In genomic region chr4:169314906-169315305, GRCh38 we compare ENCODE assay signal across 8 cellular contexts. TPM values are rescaled to one million over a fixed set of nuclear protein-coding genes. Genes with fewer than 3 reads are reported as not detected.
DNase-seq lines count a peak whose midpoint lies in the region; ATAC-seq, FAIRE-seq and TF ChIP-seq lines count a peak whose summit lies in the region.

No MANE protein-coding gene starts in this region.

- H4K5ac ChIP-seq in IMR-90 (ENCODE audit: low read depth, low read length), result peak overlapping the region; percentile 12; the same call in 1 of the 2 replicates

- 0% methylated on average over 4 of the region's 8 CpGs; no CpG with 5 or more reads in 1 of the 2 experiments for WGBS in IMR-90 (ENCODE audit: extremely low coverage in 2 of 2, insufficient read length in 1 of 2), 2 experiments
- 5 to 26% (median 9%) methylated on average over 8 of the region's 8 CpGs for WGBS in stomach, 5 donors

- peaks cover 0 to 4% of the 10 kb centered on the region in 2 experiments; a peak in 1 of 4 replicates for H3K79me1 ChIP-seq in IMR-90 (ENCODE audit: low read depth in 1 of 2, low read length in 2 of 2)

- H3K9ac ChIP-seq in IMR-90 (ENCODE audit: low read depth, low read length) (no peak overlapping the region), SK-N-MC (ENCODE audit: insufficient read length) (peak overlapping the region; percentile 34)

- in situ Hi-C loops in IMR-90 (cut with MboI; ENCODE audit: low sequenced_read_pairs), result no loop called here

- H3K9me3 ChIP-seq in IMR-90 (ENCODE audit: control insufficient read depth, insufficient read depth, low read length) (no peaks in the 10 kb centered on the region), SK-N-MC (ENCODE audit: low read depth, low read length) (no peaks in the 10 kb centered on the region), stomach (no peaks in the 10 kb centered on the region)

- peak overlapping the region; percentile 13 for H2BK5ac ChIP-seq in IMR-90 (ENCODE audit: low read depth, low read length, poor library complexity, severe bottlenecking)

- H3K23ac ChIP-seq in IMR-90 (ENCODE audit: low read depth, low read length), result no peak overlapping the region

- H3K36me3 ChIP-seq in IMR-90 (ENCODE audit: control insufficient read depth, insufficient read depth, low read length) (no peaks in the 10 kb centered on the region), SK-N-MC (ENCODE audit: insufficient read depth, low read length) (no peaks in the 10 kb centered on the region), stomach (no peaks in the 10 kb centered on the region)

- H3K4ac ChIP-seq in IMR-90 (ENCODE audit: low read depth, low read length), result peak overlapping the region; percentile 24; the same call in 1 of the 2 replicates

- no peak overlapping the region for H2BK15ac ChIP-seq in IMR-90 (ENCODE audit: low read depth, low read length)

- peak overlapping the region; percentile 2; the same call in 1 of the 2 replicates for H4K91ac ChIP-seq in IMR-90 (ENCODE audit: insufficient read depth, low read depth, low read length)

- H3K27ac ChIP-seq in IMR-90 (ENCODE audit: insufficient read depth, low read length) (no peak overlapping the region), SK-N-MC (peak overlapping the region; percentile 38; the same call in 1 of the 2 replicates), stomach (peak overlapping the region in 4 of 5 donors; percentile 53 to 71 (median 64))

- peak overlapping the region in 1 of 2 experiments; percentile 53; a peak in 1 of 4 replicates for H4K8ac ChIP-seq in IMR-90 (ENCODE audit: low read depth in 2 of 2, low read length in 2 of 2)

- H3K9me1 ChIP-seq in IMR-90 (ENCODE audit: insufficient read depth, low read length), result peaks cover 8% of the 10 kb centered on the region

- no peak for TF ChIP-seq RAD21 in IMR-90 (IDR thresholded peaks at IDR 0.05; ENCODE audit: low read length)

- peak overlapping the region; percentile 52; the same call in 1 of the 2 replicates for H2BK120ac ChIP-seq in IMR-90 (ENCODE audit: low read depth, low read length)

- H3K27me3 ChIP-seq in IMR-90 (ENCODE audit: control insufficient read depth, insufficient read depth, low read length) (no peaks in the 10 kb centered on the region), stomach (no peaks in the 10 kb centered on the region)

- H2AK5ac ChIP-seq in IMR-90 (ENCODE audit: low read depth, low read length), result no peak overlapping the region

- no peak overlapping the region; the same call in 1 of the 2 replicates for H3K14ac ChIP-seq in IMR-90 (replicated peaks; ENCODE audit: low read depth, low read length)

- no peak overlapping the region for H3K4me3 ChIP-seq in IMR-90 (ENCODE audit: insufficient read depth, low read depth, low read length)
- peak overlapping the region; percentile 68 for H3K4me3 ChIP-seq in SK-N-MC
- no peak overlapping the region for H3K4me3 ChIP-seq in stomach

- H2AK9ac ChIP-seq in IMR-90 (replicated peaks; ENCODE audit: low read depth, low read length, poor library complexity), result no peak overlapping the region

- peak overlapping the region; percentile 67 for H3K4me2 ChIP-seq in IMR-90 (ENCODE audit: low read depth, low read length)

- no peak overlapping the region; the same call in 1 of the 2 replicates for H3K56ac ChIP-seq in IMR-90 (ENCODE audit: extremely low read depth, insufficient read depth, low read length)

- intact Hi-C loops in IMR-90 (cut with micrococcal nuclease) (loop anchor here (2.0 to 5.0 kb wide), 2 partner anchors 43 to 172 kb away; partner anchors contain the start of gene SH3RF1), left cardiac atrium (cut with DNase I) (no loop called here), stomach (cut with DNase I; ENCODE audit: low total_unique reads) (no loop called here)

- ATAC-seq in IMR-90 (ENCODE audit: low read depth), result peak; percentile 8; the same call in 1 of the 2 replicates
- ATAC-seq in left cardiac atrium, result peak; percentile 72 to 73

- H2AFZ ChIP-seq in IMR-90 (replicated peaks; ENCODE audit: low read length, poor library complexity), result peak overlapping the region; percentile 68

- H3K4me1 ChIP-seq in IMR-90 (ENCODE audit: control insufficient read depth, insufficient read depth, low read length) (peaks cover 8% of the 10 kb centered on the region), stomach (peaks cover 20 to 52% (median 30%) of the 10 kb centered on the region in 4 donors)

- dilution Hi-C loops in IMR-90 (cut with HindIII; ENCODE audit: low sequenced_read_pairs, unreplicated experiment), result no loop called here

- TF ChIP-seq POLR2A in IMR-90 (IDR thresholded peaks at IDR 0.05; ENCODE audit: low read depth, low read length), result no peak
- no peak for TF ChIP-seq POLR2A in stomach (IDR thresholded peaks at IDR 0.05)
- no peak for TF ChIP-seq POLR2A in H54 (IDR thresholded peaks at IDR 0.05; ENCODE audit: low read depth, low read length)
- TF ChIP-seq POLR2A in GM12891 (IDR thresholded peaks at IDR 0.05; ENCODE audit: low read depth, low read length), result no peak

- CTCF ChIA-PET in IMR-90 (lab: Yijun Ruan, JAX), result no interaction called here

- H2BK20ac ChIP-seq in IMR-90 (ENCODE audit: low read depth, low read length), result 0 out of 2 replicates have a peak overlapping the region, but pooled peaks have one; percentile 36

- no peak for FAIRE-seq in H54 (lab: Jason Lieb, UNC)
- FAIRE-seq in GM12891 (lab: Jason Lieb, UNC), result no peak

- no TSS peak for BruUV-seq in IMR-90 (replicated peaks; lab: Mats Ljungman, UMichigan)

- TF ChIP-seq CTCF in IMR-90 (conservative IDR thresholded peaks at IDR 0.05; ENCODE audit: low read depth, low read length) (no peak), stomach (IDR thresholded peaks at IDR 0.05) (no peak)

- 0 out of 2 replicates have a peak overlapping the region, but pooled peaks have one; percentile 27 for H3K18ac ChIP-seq in IMR-90 (ENCODE audit: low read depth, low read length)

- H4K20me1 ChIP-seq in IMR-90 (ENCODE audit: insufficient read depth, low read length), result no peaks in the 10 kb centered on the region

- POLR2A ChIA-PET in IMR-90 (lab: Charles Lee; ENCODE audit: unreplicated experiment), result interaction anchor here (0.5 to 0.6 kb wide), 2 partner anchors 31 to 42 kb away, joined by 3 to 7 read pairs; no protein-coding TSS in a partner anchor

- no peak for TF ChIP-seq EP300 in stomach (IDR thresholded peaks at IDR 0.05)

- DNase-seq in IMR-90 (peak; percentile 70), SK-N-MC (ENCODE audit: low read depth, low spot score) (no peak), left cardiac atrium (peak; percentile 71), stomach (peak; percentile 92), H54 (ENCODE audit: insufficient read length, low spot score) (no peak), MV-4-11 (lab: John Stamatoyannopoulos, UW) (no peak), GM12891 (ENCODE audit: insufficient read length, low spot score) (no peak)
- DNase-seq in activated effector memory CD4-positive, alpha-beta T cell treated with Interleukin-2 at 50 U/mL for 16 hours, result no peak

TF ChIP-seq in IMR-90, 13 proteins besides CTCF, POLR2A, EP300 and RAD21:
- TF ChIP-seq CEBPB (IDR thresholded peaks at IDR 0.05; ENCODE audit: low read depth, low read length), result no peak
- TF ChIP-seq, protein P1, sequence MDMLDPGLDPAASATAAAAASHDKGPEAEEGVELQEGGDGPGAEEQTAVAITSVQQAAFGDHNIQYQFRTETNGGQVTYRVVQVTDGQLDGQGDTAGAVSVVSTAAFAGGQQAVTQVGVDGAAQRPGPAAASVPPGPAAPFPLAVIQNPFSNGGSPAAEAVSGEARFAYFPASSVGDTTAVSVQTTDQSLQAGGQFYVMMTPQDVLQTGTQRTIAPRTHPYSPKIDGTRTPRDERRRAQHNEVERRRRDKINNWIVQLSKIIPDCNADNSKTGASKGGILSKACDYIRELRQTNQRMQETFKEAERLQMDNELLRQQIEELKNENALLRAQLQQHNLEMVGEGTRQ (IDR thresholded peaks at IDR 0.05; ENCODE audit: low read depth, low read length), result peak; percentile 71; the same call in 1 of the 2 replicates
- no peak; the same call in 1 of the 2 replicates for TF ChIP-seq BHLHE40 (IDR thresholded peaks at IDR 0.05; ENCODE audit: low read depth, low read length)
- no peak for TF ChIP-seq NFE2L2 (IDR thresholded peaks at IDR 0.05; ENCODE audit: low read depth, low read length)
- TF ChIP-seq RCOR1 (IDR thresholded peaks at IDR 0.05; ENCODE audit: insufficient replicate concordance, low read length), result no peak
- TF ChIP-seq MXI1 (IDR thresholded peaks at IDR 0.05; ENCODE audit: borderline replicate concordance, low read depth, low read length), result peak; percentile 34; the same call in 1 of the 2 replicates

TF ChIP-seq in GM12891, 5 proteins besides CTCF, POLR2A, EP300 and RAD21:
- no peak for TF ChIP-seq POLR2AphosphoS5 (IDR thresholded peaks at IDR 0.05; ENCODE audit: low read depth, low read length)
- no peak for TF ChIP-seq SPI1 (IDR thresholded peaks at IDR 0.05; ENCODE audit: low read depth, low read length)
- no peak for TF ChIP-seq PAX5 (IDR thresholded peaks at IDR 0.05; ENCODE audit: insufficient read depth, low read length, severe bottlenecking)
- no peak for TF ChIP-seq TAF1 (IDR thresholded peaks at IDR 0.05; ENCODE audit: low read depth, low read length)
- TF ChIP-seq POU2F2 (IDR thresholded peaks at IDR 0.05; ENCODE audit: low read depth, low read length), result no peak

RNA-seq across cellular contexts. Expression of gene SH3RF1, which starts 44.1 kb away (rescaled TPM):
- total RNA-seq in IMR-90 (2012; rRNA removed) (29.8 and 30.0 TPM in 2 replicates), left cardiac atrium (10 to 100 TPM in 1 of 2 donors, 1 to 10 TPM in 1; 8.7 to 12.8 TPM), stomach (10 to 100 TPM; 16.3 to 47.8 (median 29.5) TPM)
- polyA plus RNA-seq in IMR-90 (2012; rRNA removed) (22.0 and 23.1 TPM in 2 replicates), stomach (10 to 100 TPM in 1 of 3 donors, 1 to 10 TPM in 2; 3.4 to 13.6 (median 8.4) TPM)
- 12.1 and 19.9 TPM in 2 replicates for polyA plus RNA-seq in IMR-90 (2012; cell fraction: cytosol; rRNA removed)
- polyA plus RNA-seq in IMR-90 (2012; cell fraction: nucleus; rRNA removed; ENCODE audit: low replicate concordance), result 27.7 and 38.4 TPM in 2 replicates
- 3.7 TPM for polyA plus RNA-seq in GM12891 (2012; ENCODE audit: low read depth, missing spikeins)

Comparison
In these comparisons a context has a peak if more than half of its experiments do, and no peak if none do; other contexts are left out.
1. DNase-seq: peak in IMR-90 (single experiment), left cardiac atrium (single experiment) and stomach (single experiment); none in SK-N-MC (single experiment), H54 (single experiment), MV-4-11 (single experiment), GM12891 (single experiment) and activated effector memory CD4-positive, alpha-beta T cell treated with Interleukin-2 at 50 U/mL for 16 hours (single experiment).